In the genomic region with DNA sequence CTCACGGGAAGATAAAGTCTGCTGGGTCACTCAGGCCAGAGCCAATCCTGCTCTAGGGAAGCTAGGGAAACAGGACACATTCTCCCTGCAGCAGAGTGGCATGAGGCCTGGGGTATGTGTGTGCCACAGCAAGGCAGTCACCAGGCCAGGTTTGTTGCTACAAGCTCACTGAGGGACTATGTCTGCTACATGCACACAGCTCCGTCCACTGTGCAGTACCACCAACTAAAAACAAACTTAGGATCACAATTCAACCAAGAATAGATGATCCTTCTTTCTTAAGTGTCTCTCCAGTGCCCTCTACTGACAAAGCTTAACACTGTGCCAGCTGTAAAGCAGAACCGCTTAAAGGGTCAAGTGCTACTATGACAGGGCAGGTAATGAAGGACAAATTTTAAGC, we compare ENCODE assay signal across 9 cellular contexts.
A peak's percentile ranks its signal among the peaks of the same experiment; 100 is the strongest.
DNase-seq lines count a peak whose midpoint lies in the region; ATAC-seq, FAIRE-seq and TF ChIP-seq lines count a peak whose summit lies in the region.
"Had no signal": no experiment of that assay in that cellular context is flagged by ENCODE, and none has a peak within 500 bp of the region (broad histone marks: within the 10 kb centered on the region; RNA-seq: fewer than 3 reads in every experiment).

No MANE protein-coding gene starts in this region.

- ATAC-seq in GM19351 (IDR thresholded peaks at IDR 0.05; ENCODE audit: unreplicated experiment) (peak; percentile 96), HG03520 (IDR thresholded peaks at IDR 0.05; ENCODE audit: unreplicated experiment) (peak; percentile 92), pancreas (peak in 3 of 4 donors; percentile 27 to 56 (median 54))

- CTCF ChIA-PET in Caco-2 (lab: Charles Lee) = interaction anchor here (0.6 to 1.3 kb wide), 5 partner anchors 153 to 591 kb away, joined by 3 to 21 read pairs (median 3); no protein-coding TSS in a partner anchor

- FAIRE-seq in pancreas (lab: Jason Lieb, UNC) = no peak

- H3K36me3 Mint-ChIP-seq in Caco-2 (ENCODE audit: insufficient read depth, unreplicated experiment) = peaks cover 16% of the 10 kb centered on the region

- H3K4me1 ChIP-seq in Caco-2 (no peaks in the 10 kb centered on the region), pancreas (peaks cover 0 to 4% (median 0%) of the 10 kb centered on the region in 3 donors)

- no peaks in the 10 kb centered on the region for H3K36me3 ChIP-seq in Caco-2 (ENCODE audit: control insufficient read depth, insufficient read depth, low read length)
- H3K36me3 ChIP-seq in pancreas = no peaks in the 10 kb centered on the region

- no peak overlapping the region for H3K27ac Mint-ChIP-seq in Caco-2 (ENCODE audit: unreplicated experiment)
- H3K27ac Mint-ChIP-seq: T-helper 1 cell treated with Interleukin-12 subunit alpha and Interleukin-12 subunit beta and Interleukin-4 antibody, amounts not matched to agents 30 μg/mL and 1 μg/mL, for 36 hours had no signal

- H3K9me3 ChIP-seq in Caco-2 = no peaks in the 10 kb centered on the region; the same call in 1 of the 2 replicates
- no peaks in the 10 kb centered on the region for H3K9me3 ChIP-seq in pancreas

- TF ChIP-seq CTCF in Caco-2 (IDR thresholded peaks at IDR 0.05; ENCODE audit: insufficient read depth in 1 of 2, low read depth in 1 of 2, low read length in 1 of 2, severe bottlenecking in 1 of 2, unreplicated experiment in 1 of 2) (peak; percentile 45 to 51), pancreas (IDR thresholded peaks at IDR 0.05) (peak in 1 of 4 donors; percentile 6)

- no peak overlapping the region for H3K27ac ChIP-seq in pancreas

- H3K27me3 Mint-ChIP-seq in Caco-2 (ENCODE audit: insufficient read depth, unreplicated experiment) = no peaks in the 10 kb centered on the region

- H3K4me3 ChIP-seq in Caco-2 (ENCODE audit: low read depth, low read length) (no peak overlapping the region), pancreas (no peak overlapping the region)

- H3K4me3 Mint-ChIP-seq in Caco-2 (ENCODE audit: unreplicated experiment) = no peak overlapping the region
- H3K4me3 Mint-ChIP-seq: T-helper 1 cell treated with Interleukin-12 subunit alpha and Interleukin-12 subunit beta and Interleukin-4 antibody, amounts not matched to agents 30 μg/mL and 1 μg/mL, for 36 hours had no signal

- intact Hi-C loops in Caco-2 (cut with micrococcal nuclease; ENCODE audit: unreplicated experiment) = loop anchor here (1.0 to 10.0 kb wide), 5 partner anchors 105 to 591 kb away; no protein-coding TSS in a partner anchor
- intact Hi-C loops in pancreas (cut with DNase I) = no loop called here

- DNase-seq in Caco-2 (peak; percentile 36 to 51), SKM-1 (lab: John Stamatoyannopoulos, UW; ENCODE audit: unreplicated experiment) (peak; percentile 32), dermis blood vessel endothelial cell (peak; percentile 55), pancreas (peak in 2 of 6 donors; percentile 9 to 15), NCI-H2081 treated with DMSO at 0.1 percent for 48 hours (lab: John Stamatoyannopoulos, UW) (no peak), DMS153 treated with DMSO at 0.1 percent for 48 hours (lab: John Stamatoyannopoulos, UW; ENCODE audit: unreplicated experiment) (no peak)

- POLR2A ChIA-PET in Caco-2 (lab: Charles Lee) = no interaction called here

- H3K27me3 ChIP-seq in Caco-2 (replicated peaks; ENCODE audit: control insufficient read depth, insufficient read depth, low read length) = no peaks in the 10 kb centered on the region
- H3K27me3 ChIP-seq in pancreas = no peaks in the 10 kb centered on the region

- 96 to 97% methylated on average over 3 of the region's 3 CpGs for WGBS in pancreas, 2 donors

- no peaks in the 10 kb centered on the region for H3K9me3 Mint-ChIP-seq in Caco-2 (ENCODE audit: unreplicated experiment)
- H3K9me3 Mint-ChIP-seq: T-helper 1 cell treated with Interleukin-12 subunit alpha and Interleukin-12 subunit beta and Interleukin-4 antibody, amounts not matched to agents 30 μg/mL and 1 μg/mL, for 36 hours had no signal

- BruUV-seq in Caco-2 (replicated peaks; lab: Mats Ljungman, UMichigan) = no TSS peak

- H3K4me1 Mint-ChIP-seq in Caco-2 (ENCODE audit: low read depth, unreplicated experiment) = peaks cover 6% of the 10 kb centered on the region

Comparison
In these comparisons a context has a peak if more than half of its experiments do, and no peak if none do; other contexts are left out.
1. DNase-seq: peak in Caco-2 (2 of 2), SKM-1 (single experiment) and dermis blood vessel endothelial cell (single experiment); none in NCI-H2081 treated with DMSO at 0.1 percent for 48 hours (single experiment) and DMS153 treated with DMSO at 0.1 percent for 48 hours (single experiment).
2. Peak in every context shown above with its lines, with median percentiles within 50 percentile points of each other: ATAC-seq.